9 cellular contexts compared by ENCODE assay signal in the genomic region with DNA sequence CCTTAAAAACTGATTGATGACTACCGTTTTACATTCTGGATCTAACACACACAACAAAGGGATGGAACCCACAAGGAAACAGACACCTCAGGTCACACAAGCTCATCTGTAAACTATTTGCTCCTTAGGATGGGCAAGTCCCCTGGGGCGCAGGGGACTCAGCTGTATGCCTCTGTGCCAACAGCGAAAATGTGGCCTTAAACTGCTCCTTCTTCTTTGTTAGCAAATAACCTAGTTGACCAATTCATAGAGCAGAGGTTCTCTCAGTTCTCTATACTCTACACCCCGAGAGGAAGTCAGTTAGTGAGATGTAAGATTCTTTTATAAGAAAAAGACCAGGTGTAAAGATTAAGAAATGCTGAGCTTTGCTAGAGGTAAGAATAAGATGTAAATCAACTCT.
A peak's percentile ranks its signal among the peaks of the same experiment; 100 is the strongest.
DNase-seq lines count a peak whose midpoint lies in the region; ATAC-seq lines count a peak whose summit lies in the region.
"Had no signal": no experiment of that assay in that cellular context is flagged by ENCODE, and none has a peak within 500 bp of the region (broad histone marks: within the 10 kb centered on the region; RNA-seq: fewer than 3 reads in every experiment).

No MANE protein-coding gene starts in this region.

- WGBS in mesenchymal stem cell = 81% methylated on average over 4 of the region's 4 CpGs

- H4K8ac ChIP-seq in mesenchymal stem cell (ENCODE audit: low read length) = no peak overlapping the region

- H3K9ac ChIP-seq in mesenchymal stem cell (ENCODE audit: low read length) = no peak overlapping the region

- H4K91ac ChIP-seq in mesenchymal stem cell (ENCODE audit: low read length) = no peak overlapping the region

- no peaks in the 10 kb centered on the region for H3K36me3 ChIP-seq in mesenchymal stem cell (ENCODE audit: control insufficient read depth in 1 of 2, insufficient read depth in 2 of 2, low read depth in 1 of 2, low read length in 2 of 2)

- peak overlapping the region in 1 of 2 experiments; percentile 80 for H3K18ac ChIP-seq in mesenchymal stem cell (ENCODE audit: low read depth in 1 of 2, low read length in 2 of 2)

- no peaks in the 10 kb centered on the region for H3K79me1 ChIP-seq in mesenchymal stem cell (replicated peaks; ENCODE audit: low read length, poor library complexity, severe bottlenecking)

- peak overlapping the region in 1 of 2 experiments; percentile 99 for H2BK12ac ChIP-seq in mesenchymal stem cell (ENCODE audit: low read length in 2 of 2)

- ATAC-seq in GM18868 (IDR thresholded peaks at IDR 0.05; ENCODE audit: unreplicated experiment) (peak; percentile 71), GM21786 (IDR thresholded peaks at IDR 0.05; ENCODE audit: unreplicated experiment) (peak; percentile 67), HG03521 (IDR thresholded peaks at IDR 0.05; ENCODE audit: unreplicated experiment) (peak; percentile 42)

- no peak overlapping the region for H3K4me3 ChIP-seq in mesenchymal stem cell (ENCODE audit: insufficient read depth in 1 of 2, low read depth in 1 of 2, low read length in 2 of 2)

- no peak overlapping the region for H3K14ac ChIP-seq in mesenchymal stem cell (ENCODE audit: low read length in 2 of 2)

- no peak for DNase-seq in mesenchymal stem cell
- DNase-seq in NK-92 treated with Interleukin-12 subunit alpha and Interleukin-12 subunit beta, amount 100 ng/mL, for 24 hours (lab: John Stamatoyannopoulos, UW) = no peak
- DNase-seq in activated CD4-positive, alpha-beta T cell treated with anti-CD3 and anti-CD28 coated beads, Interleukin-2, amount 50 U/mL, for 1 hour = no peak
- no peak for DNase-seq in iPS-NIHi11 (ENCODE audit: low spot score)
- DNase-seq in NCI-H774 (lab: John Stamatoyannopoulos, UW) = no peak
- DNase-seq: activated CD4-positive, alpha-beta T cell treated with anti-CD3 and anti-CD28 coated beads for 48 hours had no signal

- no peak overlapping the region for H3K4me2 ChIP-seq in mesenchymal stem cell (ENCODE audit: low read length, poor library complexity, severe bottlenecking)

- no peak overlapping the region for H2BK120ac ChIP-seq in mesenchymal stem cell (ENCODE audit: low read depth, low read length)

- H3K27ac ChIP-seq in mesenchymal stem cell (ENCODE audit: low read length, poor library complexity, severe bottlenecking) = peak overlapping the region; percentile 77

- no peak overlapping the region for H2AFZ ChIP-seq in mesenchymal stem cell (ENCODE audit: low read depth, low read length)

- no peaks in the 10 kb centered on the region for H3K9me3 ChIP-seq in mesenchymal stem cell (ENCODE audit: control insufficient read depth, low read length)

- no peak overlapping the region for H2BK5ac ChIP-seq in mesenchymal stem cell (ENCODE audit: low read depth, low read length, poor library complexity, severe bottlenecking)

- H3K23ac ChIP-seq in mesenchymal stem cell (ENCODE audit: low read length in 2 of 2) = no peak overlapping the region

- peak overlapping the region in 1 of 2 experiments; percentile 26 for H3K4ac ChIP-seq in mesenchymal stem cell (ENCODE audit: low read depth in 1 of 2, low read length in 2 of 2)

- H2AK5ac ChIP-seq in mesenchymal stem cell (ENCODE audit: low read length, severe bottlenecking) = peak overlapping the region; percentile 33

- H3K4me1 ChIP-seq in mesenchymal stem cell (ENCODE audit: control insufficient read depth, insufficient read depth, low read depth, low read length) = peaks cover 10% of the 10 kb centered on the region

- no peaks in the 10 kb centered on the region for H3K27me3 ChIP-seq in mesenchymal stem cell (ENCODE audit: control insufficient read depth in 1 of 2, insufficient read depth in 1 of 2, low read length in 2 of 2)

- no peak overlapping the region for H2BK15ac ChIP-seq in mesenchymal stem cell (ENCODE audit: low read depth, poor library complexity, severe bottlenecking)
